16 cellular contexts compared by ENCODE assay signal in genomic region chr5:157280511-157280910, GRCh38. TPM values are rescaled to one million over a fixed set of nuclear protein-coding genes. Genes with fewer than 3 reads are reported as not detected.
DNase-seq lines count a peak whose midpoint lies in the region; ATAC-seq and TF ChIP-seq lines count a peak whose summit lies in the region.
"Had no signal": no experiment of that assay in that cellular context is flagged by ENCODE, and none has a peak within 500 bp of the region (broad histone marks: within the 10 kb centered on the region; RNA-seq: fewer than 3 reads in every experiment).

No MANE protein-coding gene starts in this region.

- DNase-seq in CD1c-positive myeloid dendritic cell (ENCODE audit: extremely low spot score) (peak; percentile 25), T-cell (no peak), memory B cell (ENCODE audit: low spot score in 2 of 2) (no peak), NCI-H748 (lab: John Stamatoyannopoulos, UW; ENCODE audit: unreplicated experiment) (no peak), NCI-H2107 treated with DMSO at 0.1 percent for 48 hours (lab: John Stamatoyannopoulos, UW; ENCODE audit: unreplicated experiment) (no peak), smooth muscle cell (lab: John Stamatoyannopoulos, UW; ENCODE audit: unreplicated experiment) (no peak)
- DNase-seq in CD8-positive, alpha-beta memory T cell, result no peak
- DNase-seq: activated CD4-positive, CD25-positive, alpha-beta regulatory T cell; H7; NCI-H1105 treated with DMSO at 0.1 percent for 48 hours; NK-92 treated with Interleukin-12 subunit alpha and Interleukin-12 subunit beta, amount 100 ng/mL, for 24 hours had no signal

- H3K4me1 Mint-ChIP-seq in CD8-positive, alpha-beta memory T cell, result peaks cover 92 to 99% (median 98%) of the 10 kb centered on the region in 3 donors
- H3K4me1 Mint-ChIP-seq in T-cell, result peaks cover 95 to 96% (median 95%) of the 10 kb centered on the region in 3 donors
- peaks cover 59% of the 10 kb centered on the region for H3K4me1 Mint-ChIP-seq in memory B cell

- no peak overlapping the region for H3K4me3 ChIP-seq in CD8-positive, alpha-beta memory T cell (ENCODE audit: low read length)
- no peak overlapping the region for H3K4me3 ChIP-seq in smooth muscle cell
- H3K4me3 ChIP-seq: BLaER1 treated with 17β-estradiol and CSF1 and Interleukin-3, amounts not matched to agents 10 nM and 100 nM; SJSA1; skin epidermis had no signal

- H3K9me3 ChIP-seq in CD8-positive, alpha-beta memory T cell (ENCODE audit: low read length), result no peaks in the 10 kb centered on the region
- no peaks in the 10 kb centered on the region for H3K9me3 ChIP-seq in smooth muscle cell (replicated peaks; ENCODE audit: low read depth)
- H3K9me3 ChIP-seq: SJSA1 had no signal

- ATAC-seq in T-cell (replicated peaks in 1 of 4), result no peak
- ATAC-seq in memory B cell (ENCODE audit: low read depth), result no peak

- no peak overlapping the region for H3K9ac ChIP-seq in smooth muscle cell (ENCODE audit: low read depth)
- H3K9ac ChIP-seq: BLaER1 treated with 17β-estradiol and CSF1 and Interleukin-3, amounts not matched to agents 10 nM and 100 nM; parathyroid adenoma had no signal

- peaks cover 7% of the 10 kb centered on the region for H3K36me3 ChIP-seq in CD8-positive, alpha-beta memory T cell (ENCODE audit: insufficient read depth, low read length)
- no peaks in the 10 kb centered on the region for H3K36me3 ChIP-seq in smooth muscle cell (ENCODE audit: low read depth)
- H3K36me3 ChIP-seq: SJSA1 had no signal

- no peaks in the 10 kb centered on the region for H3K9me3 Mint-ChIP-seq in CD8-positive, alpha-beta memory T cell
- H3K9me3 Mint-ChIP-seq in T-cell, result peaks cover 0 to 3% (median 0%) of the 10 kb centered on the region in 3 donors
- no peaks in the 10 kb centered on the region for H3K9me3 Mint-ChIP-seq in memory B cell

- H3K27me3 ChIP-seq in CD8-positive, alpha-beta memory T cell (ENCODE audit: insufficient read depth, low read length, poor library complexity, severe bottlenecking), result no peaks in the 10 kb centered on the region
- H3K27me3 ChIP-seq in smooth muscle cell (ENCODE audit: low read depth), result no peaks in the 10 kb centered on the region
- H3K27me3 ChIP-seq: BLaER1 treated with 17β-estradiol and CSF1 and Interleukin-3, amounts not matched to agents 10 nM and 100 nM had no signal

- CTCF ChIA-PET in CD8-positive, alpha-beta memory T cell (lab: Charles Lee), result interaction anchor here (0.8 kb wide), 1 partner anchor 14 kb away, joined by 3 read pairs; no protein-coding TSS in a partner anchor
- CTCF ChIA-PET in T-cell (lab: Charles Lee), result interaction anchor here in 1 of 2 donors (1.4 to 2.9 kb wide), 3 partner anchors 13 to 32 kb away, joined by 3 to 9 read pairs (median 4); no protein-coding TSS in a partner anchor

- no peak overlapping the region for H3K4me2 ChIP-seq in smooth muscle cell

- no peaks in the 10 kb centered on the region for H3F3A ChIP-seq in smooth muscle cell (ENCODE audit: low read depth)

- 91% methylated on average over 2 of the region's 2 CpGs for WGBS in smooth muscle cell (ENCODE audit: low lambda C conversion rate)

- peaks cover 93% of the 10 kb centered on the region for H3K4me1 ChIP-seq in CD8-positive, alpha-beta memory T cell (ENCODE audit: insufficient read depth, low read length)
- no peaks in the 10 kb centered on the region for H3K4me1 ChIP-seq in smooth muscle cell (ENCODE audit: low read depth)
- H3K4me1 ChIP-seq: SJSA1 had no signal

- no peak overlapping the region for H3K27ac ChIP-seq in CD8-positive, alpha-beta memory T cell (ENCODE audit: low read depth, low read length)
- H3K27ac ChIP-seq in smooth muscle cell (ENCODE audit: low read depth), result no peak overlapping the region
- H3K27ac ChIP-seq: parathyroid adenoma, SJSA1, skin epidermis had no signal

- H3K4me3 Mint-ChIP-seq in CD8-positive, alpha-beta memory T cell, result peak overlapping the region in 1 of 7 donors; percentile 48
- H3K4me3 Mint-ChIP-seq in T-cell (peak overlapping the region in 1 of 3 donors; percentile 37), memory B cell (no peak overlapping the region)

- H3K27ac Mint-ChIP-seq in CD8-positive, alpha-beta memory T cell, result peak overlapping the region; percentile 8 to 92 (median 44)
- peak overlapping the region; percentile 78 to 83 for H3K27ac Mint-ChIP-seq in T-cell
- peak overlapping the region; percentile 74 for H3K27ac Mint-ChIP-seq in memory B cell

- H3K27me3 Mint-ChIP-seq in CD8-positive, alpha-beta memory T cell, result no peaks in the 10 kb centered on the region
- H3K27me3 Mint-ChIP-seq in T-cell (no peaks in the 10 kb centered on the region), memory B cell (no peaks in the 10 kb centered on the region)
- H3K27me3 Mint-ChIP-seq: brain had no signal

- no peak overlapping the region for H2AFZ ChIP-seq in smooth muscle cell (ENCODE audit: low read depth)
- H2AFZ ChIP-seq: parathyroid adenoma had no signal

- TF ChIP-seq CTCF in smooth muscle cell (IDR thresholded peaks at IDR 0.05; ENCODE audit: borderline replicate concordance, insufficient read depth, poor library complexity, severe bottlenecking), result no peak

- H3K79me2 ChIP-seq in smooth muscle cell (ENCODE audit: low read depth), result no peaks in the 10 kb centered on the region

- H4K20me1 ChIP-seq in smooth muscle cell (ENCODE audit: low read depth), result no peaks in the 10 kb centered on the region

- H3K36me3 Mint-ChIP-seq in CD8-positive, alpha-beta memory T cell, result peaks cover 0 to 36% (median 7%) of the 10 kb centered on the region in 3 donors
- peaks cover 22% of the 10 kb centered on the region for H3K36me3 Mint-ChIP-seq in T-cell
- H3K36me3 Mint-ChIP-seq in memory B cell, result peaks cover 12% of the 10 kb centered on the region

- POLR2A ChIA-PET in CD8-positive, alpha-beta memory T cell (lab: Charles Lee), result no interaction called here
- POLR2A ChIA-PET in T-cell (lab: Charles Lee), result no interaction called here

RNA-seq across cellular contexts. Expression of gene CYFIP2, which starts 14.6 kb away (rescaled TPM):
- total RNA-seq in CD8-positive, alpha-beta memory T cell, result 100 to 1,000 TPM; 239 to 259 TPM
- 534 TPM for polyA plus RNA-seq in CD8-positive, alpha-beta memory T cell
- 100 to 1,000 TPM; 362 to 497 (median 398) TPM for total RNA-seq in T-cell
- 9.7 and 17.8 TPM in 2 replicates for total RNA-seq in smooth muscle cell
- 11.4 and 28.6 TPM in 2 replicates for polyA plus RNA-seq in smooth muscle cell

Comparison
In these comparisons a context has a peak if more than half of its experiments do, and no peak if none do; other contexts are left out.
1. RNA of gene CYFIP2, which starts 14.6 kb away (total RNA-seq): 362 to 497 TPM in T-cell and 239 to 259 TPM in CD8-positive, alpha-beta memory T cell; 9.7 to 17.8 TPM in smooth muscle cell; every median in the first group is over 10 times any median in the second.
2. Peak in every context shown above with its lines, with median percentiles within 50 percentile points of each other: H3K27ac Mint-ChIP-seq.